ENCODE assay signal across 18 cellular contexts in genomic region chr4:15986900-15987299, GRCh38. TPM values are rescaled to one million over a fixed set of nuclear protein-coding genes. Genes with fewer than 3 reads are reported as not detected.
DNase-seq lines count a peak whose midpoint lies in the region; ATAC-seq and TF ChIP-seq lines count a peak whose summit lies in the region.
"Had no signal": no experiment of that assay in that cellular context is flagged by ENCODE, and none has a peak within 500 bp of the region (broad histone marks: within the 10 kb centered on the region; RNA-seq: fewer than 3 reads in every experiment).

No MANE protein-coding gene starts in this region.

- H3K4me2 ChIP-seq in IMR-90 (ENCODE audit: low read depth, low read length) (no peak overlapping the region), GM23338 (no peak overlapping the region)
- H3K4me2 ChIP-seq: BLaER1 had no signal

- no peak overlapping the region for H3K18ac ChIP-seq in IMR-90 (ENCODE audit: low read depth, low read length)

- DNase-seq in BE2C: peak; percentile 51
- no peak for DNase-seq in IMR-90
- DNase-seq in fibroblast of mammary gland (ENCODE audit: low read depth): peak; percentile 9
- DNase-seq in putamen (ENCODE audit: low spot score): no peak
- no peak for DNase-seq in GM23338 (ENCODE audit: low spot score)
- DNase-seq in psoas muscle: no peak
- DNase-seq: Caco-2; CD4-positive, CD25-positive, alpha-beta regulatory T cell; CD8-positive, alpha-beta T cell; DMS153; DND-41; H7; HCEC 1CT had no signal

- no CpG with 5 or more reads among the region's 5 CpGs for WGBS in IMR-90 (ENCODE audit: extremely low coverage in 2 of 2, insufficient read length in 1 of 2), 2 experiments
- WGBS in psoas muscle, 3 donors: 58 to 66% (median 62%) methylated on average over 5 of the region's 5 CpGs

- H4K91ac ChIP-seq in IMR-90 (ENCODE audit: insufficient read depth, low read depth, low read length): no peak overlapping the region

- ATAC-seq in IMR-90 (ENCODE audit: low read depth): no peak
- ATAC-seq in GM23338: no peak
- no peak for ATAC-seq in psoas muscle
- ATAC-seq: CD8-positive, alpha-beta T cell had no signal

- no peak for TF ChIP-seq POLR2A in IMR-90 (IDR thresholded peaks at IDR 0.05; ENCODE audit: low read depth, low read length)

- H3K9me2 ChIP-seq in GM23338 (ENCODE audit: insufficient read depth): no peaks in the 10 kb centered on the region

- 0 out of 3 replicates have a peak, but pooled peaks cover 6% of the 10 kb centered on the region for H3K9me3 Mint-ChIP-seq in GM23338
- H3K9me3 Mint-ChIP-seq: CD4-positive, CD25-positive, alpha-beta regulatory T cell; CD8-positive, alpha-beta T cell had no signal

- no peaks in the 10 kb centered on the region for H3K27me3 ChIP-seq in BE2C
- H3K27me3 ChIP-seq in IMR-90 (ENCODE audit: control insufficient read depth, insufficient read depth, low read length): peaks cover 12% of the 10 kb centered on the region
- H3K27me3 ChIP-seq in GM23338 (ENCODE audit: insufficient read depth): no peaks in the 10 kb centered on the region
- H3K27me3 ChIP-seq in psoas muscle (ENCODE audit: insufficient read depth in 3 of 3, low read length in 2 of 3): no peaks in the 10 kb centered on the region
- H3K27me3 ChIP-seq: BLaER1 had no signal

- no peak overlapping the region for H4K8ac ChIP-seq in IMR-90 (ENCODE audit: low read depth in 2 of 2, low read length in 2 of 2)

- TF ChIP-seq CTCF in BE2C (IDR thresholded peaks at IDR 0.05; ENCODE audit: low read depth, low read length) (no peak), IMR-90 (conservative IDR thresholded peaks at IDR 0.05; ENCODE audit: low read depth, low read length) (no peak), fibroblast of mammary gland (conservative IDR thresholded peaks at IDR 0.05; ENCODE audit: control insufficient read depth, insufficient read depth, low read depth, low read length) (no peak), GM23338 (conservative IDR thresholded peaks at IDR 0.05; ENCODE audit: low read depth in 2 of 2) (no peak), psoas muscle (IDR thresholded peaks at IDR 0.05) (no peak)

- H3K9me3 ChIP-seq in BE2C (no peaks in the 10 kb centered on the region; the same call in 1 of the 2 replicates), IMR-90 (ENCODE audit: control insufficient read depth, insufficient read depth, low read length) (no peaks in the 10 kb centered on the region), psoas muscle (no peaks in the 10 kb centered on the region)
- H3K9me3 ChIP-seq: BLaER1, Caco-2 had no signal

- H2AFZ ChIP-seq in IMR-90 (replicated peaks; ENCODE audit: low read length, poor library complexity) (peak overlapping the region; percentile 4), GM23338 (no peak overlapping the region)

- H3K4me3 ChIP-seq in BE2C (ENCODE audit: low read depth, low read length) (no peak overlapping the region), IMR-90 (ENCODE audit: insufficient read depth, low read depth, low read length) (no peak overlapping the region), fibroblast of mammary gland (ENCODE audit: control insufficient read depth, low read depth, low read length) (no peak overlapping the region), GM23338 (no peak overlapping the region), psoas muscle (no peak overlapping the region)
- H3K4me3 ChIP-seq: BLaER1 had no signal

- H3K23ac ChIP-seq in IMR-90 (ENCODE audit: low read depth, low read length): no peak overlapping the region

- H3K27ac ChIP-seq in IMR-90 (ENCODE audit: insufficient read depth, low read length) (no peak overlapping the region), GM23338 (ENCODE audit: low read depth) (no peak overlapping the region), psoas muscle (no peak overlapping the region)
- H3K27ac ChIP-seq: BLaER1, C4-2B had no signal

- no peak overlapping the region for H3K14ac ChIP-seq in IMR-90 (replicated peaks; ENCODE audit: low read depth, low read length)

- H4K20me1 ChIP-seq in IMR-90 (ENCODE audit: insufficient read depth, low read length): no peaks in the 10 kb centered on the region
- H4K20me1 ChIP-seq in GM23338 (replicated peaks; ENCODE audit: insufficient read depth): no peaks in the 10 kb centered on the region
- H4K20me1 ChIP-seq: BLaER1 had no signal

- H2AK9ac ChIP-seq in IMR-90 (replicated peaks; ENCODE audit: low read depth, low read length, poor library complexity): no peak overlapping the region

- H2BK5ac ChIP-seq in IMR-90 (ENCODE audit: low read depth, low read length, poor library complexity, severe bottlenecking): no peak overlapping the region

- CTCF ChIA-PET in IMR-90 (lab: Yijun Ruan, JAX): no interaction called here

- H3K36me3 ChIP-seq in BE2C (no peaks in the 10 kb centered on the region), IMR-90 (ENCODE audit: control insufficient read depth, insufficient read depth, low read length) (no peaks in the 10 kb centered on the region), GM23338 (ENCODE audit: insufficient read depth) (peaks cover 72% of the 10 kb centered on the region), psoas muscle (ENCODE audit: insufficient read depth in 1 of 2, low read depth in 1 of 2) (no peaks in the 10 kb centered on the region)
- H3K36me3 ChIP-seq: BLaER1 had no signal

- peaks cover 6% of the 10 kb centered on the region for H3K27me3 Mint-ChIP-seq in GM23338 (ENCODE audit: insufficient read depth, low read depth, poor library complexity)

- no peak overlapping the region for H2AK5ac ChIP-seq in IMR-90 (ENCODE audit: low read depth, low read length)

- in situ Hi-C loops in IMR-90 (cut with MboI; ENCODE audit: low sequenced_read_pairs): no loop called here

- H2BK15ac ChIP-seq in IMR-90 (ENCODE audit: low read depth, low read length): no peak overlapping the region

- H3K4ac ChIP-seq in IMR-90 (ENCODE audit: low read depth, low read length): no peak overlapping the region

- H2BK120ac ChIP-seq in IMR-90 (ENCODE audit: low read depth, low read length): no peak overlapping the region

- no peak overlapping the region for H4K5ac ChIP-seq in IMR-90 (ENCODE audit: low read depth, low read length)

- intact Hi-C loops in IMR-90 (cut with micrococcal nuclease): no loop called here
- intact Hi-C loops in psoas muscle (cut with DNase I): no loop called here

- peaks cover 97% of the 10 kb centered on the region for H3K36me3 Mint-ChIP-seq in GM23338 (ENCODE audit: low read depth)
- H3K36me3 Mint-ChIP-seq: CD4-positive, CD25-positive, alpha-beta regulatory T cell; CD8-positive, alpha-beta T cell had no signal

- POLR2A ChIA-PET in IMR-90 (lab: Charles Lee; ENCODE audit: unreplicated experiment): no interaction called here

- H3K27ac Mint-ChIP-seq in GM23338: no peak overlapping the region
- H3K27ac Mint-ChIP-seq: CD4-positive, CD25-positive, alpha-beta regulatory T cell; CD8-positive, alpha-beta T cell had no signal

- no peak overlapping the region for H3K4me3 Mint-ChIP-seq in GM23338
- H3K4me3 Mint-ChIP-seq: CD4-positive, CD25-positive, alpha-beta regulatory T cell; CD8-positive, alpha-beta T cell had no signal

- dilution Hi-C loops in IMR-90 (cut with HindIII; ENCODE audit: low sequenced_read_pairs, unreplicated experiment): no loop called here

- no peak for TF ChIP-seq RAD21 in IMR-90 (IDR thresholded peaks at IDR 0.05; ENCODE audit: low read length)

- H3K79me1 ChIP-seq in IMR-90 (ENCODE audit: low read depth in 1 of 2, low read length in 2 of 2): no peaks in the 10 kb centered on the region

- H3K79me2 ChIP-seq in GM23338 (replicated peaks; ENCODE audit: insufficient read depth): no peaks in the 10 kb centered on the region

- no peak overlapping the region for H2BK20ac ChIP-seq in IMR-90 (ENCODE audit: low read depth, low read length)

- no peak overlapping the region for H3K56ac ChIP-seq in IMR-90 (ENCODE audit: extremely low read depth, insufficient read depth, low read length)

- H3K9ac ChIP-seq in IMR-90 (ENCODE audit: low read depth, low read length): no peak overlapping the region
- H3K9ac ChIP-seq: BLaER1 had no signal

- no TSS peak for BruUV-seq in IMR-90 (replicated peaks; lab: Mats Ljungman, UMichigan)

- H3K4me1 Mint-ChIP-seq in GM23338: no peaks in the 10 kb centered on the region
- H3K4me1 Mint-ChIP-seq: CD4-positive, CD25-positive, alpha-beta regulatory T cell had no signal

- no peaks in the 10 kb centered on the region; the same call in 1 of the 2 replicates for H3K4me1 ChIP-seq in BE2C
- no peaks in the 10 kb centered on the region for H3K4me1 ChIP-seq in IMR-90 (ENCODE audit: control insufficient read depth, insufficient read depth, low read length)
- no peaks in the 10 kb centered on the region for H3K4me1 ChIP-seq in GM23338 (ENCODE audit: insufficient read depth)
- no peaks in the 10 kb centered on the region for H3K4me1 ChIP-seq in psoas muscle
- H3K4me1 ChIP-seq: Caco-2 had no signal

- no peaks in the 10 kb centered on the region for H3F3A ChIP-seq in GM23338 (replicated peaks; ENCODE audit: low read depth)

- H3K9me1 ChIP-seq in IMR-90 (ENCODE audit: insufficient read depth, low read length): 0 out of 2 replicates have a peak, but pooled peaks cover 6% of the 10 kb centered on the region

TF ChIP-seq in IMR-90, 13 proteins besides CTCF, POLR2A, EP300 and RAD21 (continues in another document):
- TF ChIP-seq FOS (IDR thresholded peaks at IDR 0.05; ENCODE audit: low read depth, low read length) (no peak), MXI1 (IDR thresholded peaks at IDR 0.05; ENCODE audit: borderline replicate concordance, low read depth, low read length) (no peak)

TF ChIP-seq in GM23338, 12 proteins besides CTCF, POLR2A, EP300 and RAD21:
- TF ChIP-seq NANOG (IDR thresholded peaks at IDR 0.05; ENCODE audit: borderline replicate concordance): no peak
TF ChIP-seq in GM23338: peak in this region for 0.

RNA-seq across cellular contexts. Expression of gene FGFBP2, which starts 23.9 kb away (rescaled TPM):
- polyA plus RNA-seq in BE2C (2012; ENCODE audit: insufficient read depth, insufficient read length, low read depth): not detected
- not detected in 2 replicates for total RNA-seq in IMR-90 (2012; rRNA removed)
- polyA plus RNA-seq in IMR-90 (2012; rRNA removed): not detected in 2 replicates
- not detected in 2 replicates for polyA plus RNA-seq in IMR-90 (2012; cell fraction: cytosol; rRNA removed)
- not detected in 2 replicates for polyA plus RNA-seq in IMR-90 (2012; cell fraction: nucleus; rRNA removed; ENCODE audit: low replicate concordance)
- total RNA-seq in GM23338 (2014; rRNA removed; shearing (Covaris generic)): 0.56 and 0.93 TPM in 2 replicates
- polyA plus RNA-seq in GM23338 (2016; fragmentation: Nextera tagmentation; extraction: Ambion mirVana): 0.18 and 0.37 TPM in 2 replicates
- 1 to 10 TPM in 2 of 4 donors, under 1 TPM in 2; 0.37 to 1.4 (median 0.79) TPM for total RNA-seq in psoas muscle
- under 1 TPM; 0.18 to 0.27 (median 0.21) TPM for polyA plus RNA-seq in psoas muscle
- total RNA-seq: A172, A673, H1, H7 had no signal

RNA-seq across cellular contexts. Expression of gene FGFBP1, which starts 48.4 kb away (rescaled TPM):
- polyA plus RNA-seq in BE2C (2012; ENCODE audit: insufficient read depth, insufficient read length, low read depth): not detected
- total RNA-seq in IMR-90 (2012; rRNA removed): under 0.01 TPM in 1 of 2 replicates, not detected in the other
- not detected in 2 replicates for polyA plus RNA-seq in IMR-90 (2012; rRNA removed)
- not detected in 2 replicates for polyA plus RNA-seq in IMR-90 (2012; cell fraction: cytosol; rRNA removed)
- not detected in 2 replicates for polyA plus RNA-seq in IMR-90 (2012; cell fraction: nucleus; rRNA removed; ENCODE audit: low replicate concordance)
- not detected in 2 replicates for total RNA-seq in GM23338 (2014; rRNA removed; shearing (Covaris generic))
- polyA plus RNA-seq in GM23338 (2016; fragmentation: Nextera tagmentation; extraction: Ambion mirVana): 0.15 and 0.42 TPM in 2 replicates
- not detected for total RNA-seq in psoas muscle
- under 1 TPM in 1 of 3 donors, not detected in 2; 0.08 TPM for polyA plus RNA-seq in psoas muscle
- total RNA-seq: A673; CD4-positive, CD25-positive, alpha-beta regulatory T cell; CD8-positive, alpha-beta T cell; H7 had no signal
- polyA plus RNA-seq: CD4-positive, CD25-positive, alpha-beta regulatory T cell had no signal

Comparison
In these comparisons a context has a peak if more than half of its experiments do, and no peak if none do; other contexts are left out.
1. DNase-seq: peak in BE2C (single experiment) and fibroblast of mammary gland (single experiment); none in IMR-90 (single experiment), putamen (single experiment), GM23338 (single experiment) and psoas muscle (0 of 2).